ENCODE assay signal across 23 cellular contexts in the genomic region with DNA sequence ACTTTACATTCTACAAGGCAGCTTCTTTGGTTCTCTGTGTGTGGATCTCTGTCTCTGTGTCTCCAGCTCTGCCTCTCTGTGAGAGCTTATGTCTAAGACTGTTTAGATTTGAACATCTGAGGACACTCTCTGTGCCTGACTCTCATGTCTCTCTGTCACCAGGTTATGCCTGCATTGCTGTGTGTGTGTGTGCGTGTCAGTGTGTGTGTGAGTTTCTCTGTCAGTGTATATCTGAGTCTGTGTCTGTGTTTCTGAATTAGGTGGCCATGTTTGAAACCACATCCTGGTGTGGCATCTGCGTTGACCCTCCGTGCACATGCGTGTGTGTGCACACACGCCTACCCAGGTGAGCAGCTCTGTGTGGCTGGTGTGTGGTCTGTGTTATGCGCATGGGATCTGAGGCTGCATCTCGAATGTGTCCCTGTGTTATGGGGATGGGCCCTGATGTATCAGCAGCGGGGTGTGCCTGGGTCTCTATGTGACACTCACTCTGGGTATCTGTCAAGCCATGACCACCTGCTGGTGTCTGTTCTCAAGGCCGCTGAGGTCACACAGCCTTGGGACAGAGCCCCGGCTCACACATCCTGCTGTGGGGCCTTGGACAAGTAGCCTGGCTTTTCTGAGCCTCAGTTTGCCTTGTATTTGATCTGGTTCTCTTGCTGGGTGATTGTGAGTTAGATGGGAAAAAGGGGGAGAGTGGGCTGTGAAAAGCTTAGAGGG. TPM values are rescaled to one million over a fixed set of nuclear protein-coding genes. Genes with fewer than 3 reads are reported as not detected.
"Had no signal": no experiment of that assay in that cellular context is flagged by ENCODE, and none has a peak within 500 bp of the region (broad histone marks: within the 10 kb centered on the region; RNA-seq: fewer than 3 reads in every experiment).

No MANE protein-coding gene starts in this region.

- H3K9me3 Mint-ChIP-seq: naive thymus-derived CD8-positive, alpha-beta T cell had no signal

- H3K36me3 ChIP-seq: sigmoid colon, tibial artery, upper lobe of left lung, uterus had no signal

- H3K4me1 ChIP-seq: sigmoid colon, tibial artery, upper lobe of left lung, uterus had no signal

- DNase-seq: effector CD8-positive, alpha-beta T cell; foreskin melanocyte; heart right ventricle; hypothalamus; kidney glomerular epithelial cell; mesendoderm; naive thymus-derived CD8-positive, alpha-beta T cell; posterior cingulate gyrus; sigmoid colon; small intestine; stimulated activated CD4-positive, alpha-beta T cell treated with anti-CD3 and anti-CD28 coated beads, Interleukin-12 subunit alpha, Interleukin-12 subunit beta, amount 100 ng/mL, for 4 hours; stimulated activated naive CD4-positive, alpha-beta T cell treated with Interleukin-2 at 50 U/mL for 16 hours; tibial artery; uterus had no signal

- H3K27me3 Mint-ChIP-seq: naive thymus-derived CD8-positive, alpha-beta T cell had no signal

- H3K4me3 ChIP-seq: coronary artery, heart right ventricle, right atrium auricular region, sigmoid colon, tibial artery, upper lobe of left lung, uterus had no signal

- H3K27ac ChIP-seq: coronary artery, heart right ventricle, right atrium auricular region, sigmoid colon, tibial artery, upper lobe of left lung, uterus had no signal

- H3K9me3 ChIP-seq: heart right ventricle, right atrium auricular region, sigmoid colon, tibial artery, upper lobe of left lung, uterus had no signal

- H3K27me3 ChIP-seq: right atrium auricular region, uterus had no signal

RNA-seq across cellular contexts. Expression of a gene that starts 6.7 kb away (rescaled TPM):
- total RNA-seq: dermis microvascular lymphatic vessel endothelial cell, lung microvascular endothelial cell, osteocyte had no signal

RNA-seq across cellular contexts. Expression of a gene that starts 59.1 kb away (rescaled TPM):
- total RNA-seq: dermis microvascular lymphatic vessel endothelial cell, glomerular endothelial cell, liver, lung microvascular endothelial cell, right atrium auricular region, sigmoid colon, temporal lobe had no signal
- polyA plus RNA-seq: liver; naive thymus-derived CD8-positive, alpha-beta T cell had no signal
